10 cellular contexts compared by ENCODE assay signal in genomic region chr3:115975353-115975752, GRCh38.
DNase-seq lines count a peak whose midpoint lies in the region; ATAC-seq, FAIRE-seq and TF ChIP-seq lines count a peak whose summit lies in the region.
"Had no signal": no experiment of that assay in that cellular context is flagged by ENCODE, and none has a peak within 500 bp of the region (broad histone marks: within the 10 kb centered on the region; RNA-seq: fewer than 3 reads in every experiment).

No MANE protein-coding gene starts in this region.

- H3K27me3 Mint-ChIP-seq in astrocyte (ENCODE audit: low read depth, unreplicated experiment), result no peaks in the 10 kb centered on the region

- H3K9me3 ChIP-seq in astrocyte (ENCODE audit: insufficient read depth, low read depth, low read length), result no peaks in the 10 kb centered on the region

- H3K27ac Mint-ChIP-seq in astrocyte (ENCODE audit: unreplicated experiment), result peak overlapping the region; percentile 87
- H3K27ac Mint-ChIP-seq: immature natural killer cell; T-helper 1 cell treated with Interleukin-12 subunit alpha and Interleukin-12 subunit beta and Interleukin-4 antibody, amounts not matched to agents 30 μg/mL and 1 μg/mL, for 36 hours had no signal

- FAIRE-seq in astrocyte (lab: Jason Lieb, UNC), result peak; percentile 87

- H3K4me1 ChIP-seq in astrocyte (ENCODE audit: insufficient read depth, low read length), result peaks cover 12% of the 10 kb centered on the region

- H3K79me2 ChIP-seq in astrocyte (ENCODE audit: insufficient read depth, low read length), result no peaks in the 10 kb centered on the region

- H3K9me3 Mint-ChIP-seq in astrocyte (ENCODE audit: unreplicated experiment), result no peaks in the 10 kb centered on the region
- H3K9me3 Mint-ChIP-seq: T-helper 1 cell treated with Interleukin-12 subunit alpha and Interleukin-12 subunit beta and Interleukin-4 antibody, amounts not matched to agents 30 μg/mL and 1 μg/mL, for 36 hours had no signal

- no peaks in the 10 kb centered on the region for H4K20me1 ChIP-seq in astrocyte (ENCODE audit: insufficient read depth, low read length)

- peaks cover 25% of the 10 kb centered on the region for H3K4me1 Mint-ChIP-seq in astrocyte (ENCODE audit: low read depth, unreplicated experiment)
- H3K4me1 Mint-ChIP-seq: immature natural killer cell had no signal

- ATAC-seq in HG03342 (IDR thresholded peaks at IDR 0.05; ENCODE audit: unreplicated experiment), result peak; percentile 80

- H3K4me2 ChIP-seq in astrocyte (ENCODE audit: low read length), result peak overlapping the region; percentile 77

- H3K27me3 ChIP-seq in astrocyte (ENCODE audit: insufficient read depth, low read length), result no peaks in the 10 kb centered on the region

- H3K27ac ChIP-seq in astrocyte (ENCODE audit: low read depth, low read length), result no peak overlapping the region

- peak overlapping the region; percentile 12 for H3K9ac ChIP-seq in astrocyte (ENCODE audit: low read length)

- no peaks in the 10 kb centered on the region for H3K36me3 ChIP-seq in astrocyte (ENCODE audit: insufficient read depth, low read length)

- no peaks in the 10 kb centered on the region for H3K36me3 Mint-ChIP-seq in astrocyte (ENCODE audit: low read depth, unreplicated experiment)
- H3K36me3 Mint-ChIP-seq: immature natural killer cell had no signal

- peak overlapping the region; percentile 27 for H3K4me3 Mint-ChIP-seq in astrocyte (ENCODE audit: unreplicated experiment)
- H3K4me3 Mint-ChIP-seq: immature natural killer cell; T-helper 1 cell treated with Interleukin-12 subunit alpha and Interleukin-12 subunit beta and Interleukin-4 antibody, amounts not matched to agents 30 μg/mL and 1 μg/mL, for 36 hours had no signal

- no peak overlapping the region for H3K4me3 ChIP-seq in astrocyte (ENCODE audit: insufficient read depth, low read depth, low read length)
- H3K4me3 ChIP-seq in skeletal muscle cell (ENCODE audit: low read depth, low read length), result no peak overlapping the region

- TF ChIP-seq CTCF in astrocyte (IDR thresholded peaks at IDR 0.05; ENCODE audit: insufficient read depth, low read depth, low read length), result no peak

- peak in 2 of 3 experiments; percentile 40 to 73 for DNase-seq in NCI-H1417 (lab: John Stamatoyannopoulos, UW)
- no peak for DNase-seq in NCI-H1417 treated with DMSO at 0.1 percent for 48 hours (lab: John Stamatoyannopoulos, UW)
- peak; percentile 94 for DNase-seq in astrocyte (ENCODE audit: low read depth)
- peak; percentile 63 for DNase-seq in skeletal muscle cell (ENCODE audit: low read depth)
- no peak for DNase-seq in ureter (ENCODE audit: low spot score)
- DNase-seq in D341Med (ENCODE audit: low spot score), result no peak
- no peak for DNase-seq in NCI-H526 (lab: John Stamatoyannopoulos, UW)
- DNase-seq: immature natural killer cell had no signal

- H2AFZ ChIP-seq in astrocyte (ENCODE audit: low read depth, low read length), result no peak overlapping the region

Comparison
In these comparisons a context has a peak if more than half of its experiments do, and no peak if none do; other contexts are left out.
1. DNase-seq: peak in NCI-H1417 (2 of 3), astrocyte (single experiment) and skeletal muscle cell (single experiment); none in NCI-H1417 treated with DMSO at 0.1 percent for 48 hours (single experiment), ureter (single experiment), D341Med (single experiment) and NCI-H526 (0 of 2).